8 cellular contexts compared by ENCODE assay signal in the genomic region with DNA sequence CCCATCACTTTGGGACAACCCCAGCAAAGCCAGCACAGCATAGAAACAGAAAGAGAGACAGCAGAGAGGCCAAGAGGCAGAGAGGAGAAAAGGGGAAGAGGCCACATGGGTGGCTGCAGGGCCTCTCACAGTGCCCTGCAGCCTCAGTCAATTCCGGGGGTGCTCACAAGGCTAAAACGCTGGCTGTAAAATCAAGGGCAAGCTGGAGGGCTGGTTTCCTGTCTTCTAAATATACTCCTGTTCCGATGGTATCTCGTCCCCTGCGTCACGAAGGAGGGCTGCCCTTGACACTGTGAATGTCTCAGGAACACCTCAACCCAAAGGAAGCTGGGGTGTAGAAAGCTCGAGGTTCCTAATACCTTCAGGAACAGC.
DNase-seq lines count a peak whose midpoint lies in the region; ATAC-seq and TF ChIP-seq lines count a peak whose summit lies in the region.

No MANE protein-coding gene starts in this region.

- peak overlapping the region; percentile 60 to 70 for H3K4me3 Mint-ChIP-seq in stimulated activated naive CD8-positive, alpha-beta T cell treated with anti-CD3 and anti-CD28 coated beads, Interleukin-15, amount 100 ng/mL, for 72 hours

- no peak overlapping the region for H4K8ac ChIP-seq in mesendoderm (ENCODE audit: low read depth, low read length)

- no peak overlapping the region for H2BK120ac ChIP-seq in mesendoderm (ENCODE audit: low read depth, low read length)

- no peak overlapping the region for H3K23ac ChIP-seq in mesendoderm (ENCODE audit: low read length)

- no peak for TF ChIP-seq CTCF in lower lobe of right lung (IDR thresholded peaks at IDR 0.05)

- peaks cover 12% of the 10 kb centered on the region for H3K4me1 ChIP-seq in lower lobe of right lung
- H3K4me1 ChIP-seq in mesendoderm (ENCODE audit: control insufficient read depth, low read depth, low read length): no peaks in the 10 kb centered on the region

- peaks cover 64% of the 10 kb centered on the region for H3K4me1 Mint-ChIP-seq in stimulated activated naive CD8-positive, alpha-beta T cell treated with anti-CD3 and anti-CD28 coated beads, Interleukin-15, amount 100 ng/mL, for 72 hours

- DNase-seq in GDM1 (lab: John Stamatoyannopoulos, UW) (peak; percentile 78), KG1 (lab: John Stamatoyannopoulos, UW) (peak; percentile 94), lower lobe of right lung (no peak), NCI-H2171 treated with DMSO at 0.1 percent for 48 hours (lab: John Stamatoyannopoulos, UW) (no peak), mesendoderm (no peak)
- DNase-seq in activated CD8-positive, alpha-beta memory T cell treated with anti-CD3 and anti-CD28 coated beads for 1 hour (ENCODE audit: extremely low read depth in 1 of 2, low read depth in 1 of 2): peak; percentile 30 to 34
- peak; percentile 55 to 76 for DNase-seq in stimulated activated naive CD8-positive, alpha-beta T cell treated with anti-CD3 and anti-CD28 coated beads, Interleukin-15, amount 100 ng/mL, for 72 hours

- H4K5ac ChIP-seq in mesendoderm (ENCODE audit: low read length): no peak overlapping the region

- no peak overlapping the region for H3K4ac ChIP-seq in mesendoderm (ENCODE audit: low read depth, low read length)

- peak overlapping the region; percentile 66 to 69 for H3K27ac Mint-ChIP-seq in stimulated activated naive CD8-positive, alpha-beta T cell treated with anti-CD3 and anti-CD28 coated beads, Interleukin-15, amount 100 ng/mL, for 72 hours

- no peak overlapping the region for H3K4me2 ChIP-seq in mesendoderm (ENCODE audit: low read length)

- intact Hi-C loops in lower lobe of right lung (cut with DNase I): no loop called here

- H3K9me3 ChIP-seq in lower lobe of right lung: no peaks in the 10 kb centered on the region

- H3K27me3 Mint-ChIP-seq in stimulated activated naive CD8-positive, alpha-beta T cell treated with anti-CD3 and anti-CD28 coated beads, Interleukin-15, amount 100 ng/mL, for 72 hours: no peaks in the 10 kb centered on the region

- no peak overlapping the region for H2BK15ac ChIP-seq in mesendoderm (replicated peaks; ENCODE audit: low read depth)

- H3K18ac ChIP-seq in mesendoderm (ENCODE audit: low read length): no peak overlapping the region

- H3K56ac ChIP-seq in mesendoderm (ENCODE audit: low read length): no peak overlapping the region

- no peak overlapping the region for H3K9ac ChIP-seq in mesendoderm (ENCODE audit: low read length)

- H3K27ac ChIP-seq in lower lobe of right lung (peak overlapping the region; percentile 24), mesendoderm (ENCODE audit: low read depth, low read length) (no peak overlapping the region)

- ATAC-seq in GM21390 (IDR thresholded peaks at IDR 0.05; ENCODE audit: unreplicated experiment) (peak; percentile 71), lower lobe of right lung (peak; percentile 62 to 73)
- ATAC-seq in stimulated activated naive CD8-positive, alpha-beta T cell treated with anti-CD3 and anti-CD28 coated beads, Interleukin-15, amount 100 ng/mL, for 72 hours: peak; percentile 90

- no peak overlapping the region for H2AK5ac ChIP-seq in mesendoderm (ENCODE audit: low read length)

- H3K9me3 Mint-ChIP-seq in stimulated activated naive CD8-positive, alpha-beta T cell treated with anti-CD3 and anti-CD28 coated beads, Interleukin-15, amount 100 ng/mL, for 72 hours: peaks cover 6 to 28% of the 10 kb centered on the region in 2 donors

- no peaks in the 10 kb centered on the region for H3K36me3 ChIP-seq in lower lobe of right lung
- no peaks in the 10 kb centered on the region for H3K36me3 ChIP-seq in mesendoderm (ENCODE audit: control insufficient read depth, insufficient read depth, low read length)

- H2BK5ac ChIP-seq in mesendoderm (ENCODE audit: low read length): no peak overlapping the region

- no peak overlapping the region for H3K4me3 ChIP-seq in lower lobe of right lung
- no peak overlapping the region for H3K4me3 ChIP-seq in mesendoderm (ENCODE audit: low read length)

- H3K27me3 ChIP-seq in lower lobe of right lung (ENCODE audit: low read depth) (no peaks in the 10 kb centered on the region), mesendoderm (ENCODE audit: insufficient read depth, low read length, poor library complexity) (no peaks in the 10 kb centered on the region)

- WGBS in mesendoderm (ENCODE audit: extremely low coverage, insufficient coverage, low lambda C conversion rate): no CpG with 5 or more reads among the region's 7 CpGs

- H3K79me2 ChIP-seq in mesendoderm (ENCODE audit: control insufficient read depth, insufficient read depth, low read length): no peaks in the 10 kb centered on the region

- H3K79me1 ChIP-seq in mesendoderm (ENCODE audit: low read length): no peaks in the 10 kb centered on the region

Comparison
In these comparisons a context has a peak if more than half of its experiments do, and no peak if none do; other contexts are left out.
1. DNase-seq: peak in GDM1 (single experiment), KG1 (single experiment), activated CD8-positive, alpha-beta memory T cell treated with anti-CD3 and anti-CD28 coated beads for 1 hour (2 of 2) and stimulated activated naive CD8-positive, alpha-beta T cell treated with anti-CD3 and anti-CD28 coated beads, Interleukin-15, amount 100 ng/mL, for 72 hours (2 of 2); none in lower lobe of right lung (single experiment), NCI-H2171 treated with DMSO at 0.1 percent for 48 hours (single experiment) and mesendoderm (single experiment).
2. Peak in every context shown above with its lines, with median percentiles within 50 percentile points of each other: ATAC-seq.